In the genomic region with DNA sequence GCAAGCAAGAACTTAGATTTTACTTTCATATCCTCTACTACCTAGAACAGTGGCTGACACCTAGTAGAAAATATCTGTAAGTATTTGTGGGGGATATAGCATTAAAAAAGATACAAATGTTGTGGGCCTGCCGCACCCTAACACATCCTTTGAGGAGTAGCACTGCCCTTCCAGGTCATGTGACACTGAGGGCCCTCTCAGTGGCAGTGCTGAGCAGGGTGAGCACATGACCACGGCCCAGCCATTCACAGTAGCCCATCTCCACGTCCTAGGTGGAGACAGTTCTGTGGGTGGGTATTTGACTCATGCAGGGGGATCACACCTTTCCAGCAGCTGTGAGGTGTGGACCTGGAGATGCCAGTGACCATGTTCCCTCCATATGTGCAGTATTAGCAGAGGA, we compare ENCODE assay signal across 4 cellular contexts.
TF ChIP-seq lines count a peak whose summit lies in the region.

No MANE protein-coding gene starts in this region.

TF ChIP-seq in SK-N-SH, 30 proteins besides CTCF, POLR2A, EP300 and RAD21:
- TF ChIP-seq USF1 (IDR thresholded peaks at IDR 0.05; ENCODE audit: borderline replicate concordance, low read depth): peak; percentile 39; the same call in 1 of the 2 replicates
- TF ChIP-seq, protein P1, sequence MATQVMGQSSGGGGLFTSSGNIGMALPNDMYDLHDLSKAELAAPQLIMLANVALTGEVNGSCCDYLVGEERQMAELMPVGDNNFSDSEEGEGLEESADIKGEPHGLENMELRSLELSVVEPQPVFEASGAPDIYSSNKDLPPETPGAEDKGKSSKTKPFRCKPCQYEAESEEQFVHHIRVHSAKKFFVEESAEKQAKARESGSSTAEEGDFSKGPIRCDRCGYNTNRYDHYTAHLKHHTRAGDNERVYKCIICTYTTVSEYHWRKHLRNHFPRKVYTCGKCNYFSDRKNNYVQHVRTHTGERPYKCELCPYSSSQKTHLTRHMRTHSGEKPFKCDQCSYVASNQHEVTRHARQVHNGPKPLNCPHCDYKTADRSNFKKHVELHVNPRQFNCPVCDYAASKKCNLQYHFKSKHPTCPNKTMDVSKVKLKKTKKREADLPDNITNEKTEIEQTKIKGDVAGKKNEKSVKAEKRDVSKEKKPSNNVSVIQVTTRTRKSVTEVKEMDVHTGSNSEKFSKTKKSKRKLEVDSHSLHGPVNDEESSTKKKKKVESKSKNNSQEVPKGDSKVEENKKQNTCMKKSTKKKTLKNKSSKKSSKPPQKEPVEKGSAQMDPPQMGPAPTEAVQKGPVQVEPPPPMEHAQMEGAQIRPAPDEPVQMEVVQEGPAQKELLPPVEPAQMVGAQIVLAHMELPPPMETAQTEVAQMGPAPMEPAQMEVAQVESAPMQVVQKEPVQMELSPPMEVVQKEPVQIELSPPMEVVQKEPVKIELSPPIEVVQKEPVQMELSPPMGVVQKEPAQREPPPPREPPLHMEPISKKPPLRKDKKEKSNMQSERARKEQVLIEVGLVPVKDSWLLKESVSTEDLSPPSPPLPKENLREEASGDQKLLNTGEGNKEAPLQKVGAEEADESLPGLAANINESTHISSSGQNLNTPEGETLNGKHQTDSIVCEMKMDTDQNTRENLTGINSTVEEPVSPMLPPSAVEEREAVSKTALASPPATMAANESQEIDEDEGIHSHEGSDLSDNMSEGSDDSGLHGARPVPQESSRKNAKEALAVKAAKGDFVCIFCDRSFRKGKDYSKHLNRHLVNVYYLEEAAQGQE (IDR thresholded peaks at IDR 0.05; ENCODE audit: low read depth, low read length): no peak
- TF ChIP-seq JUND (IDR thresholded peaks at IDR 0.05): no peak

TF ChIP-seq in SK-N-SH treated with all-trans-retinoic acid at 6 μM for 48 hours, 23 proteins besides CTCF, POLR2A, EP300 and RAD21:
- TF ChIP-seq, protein P2, sequence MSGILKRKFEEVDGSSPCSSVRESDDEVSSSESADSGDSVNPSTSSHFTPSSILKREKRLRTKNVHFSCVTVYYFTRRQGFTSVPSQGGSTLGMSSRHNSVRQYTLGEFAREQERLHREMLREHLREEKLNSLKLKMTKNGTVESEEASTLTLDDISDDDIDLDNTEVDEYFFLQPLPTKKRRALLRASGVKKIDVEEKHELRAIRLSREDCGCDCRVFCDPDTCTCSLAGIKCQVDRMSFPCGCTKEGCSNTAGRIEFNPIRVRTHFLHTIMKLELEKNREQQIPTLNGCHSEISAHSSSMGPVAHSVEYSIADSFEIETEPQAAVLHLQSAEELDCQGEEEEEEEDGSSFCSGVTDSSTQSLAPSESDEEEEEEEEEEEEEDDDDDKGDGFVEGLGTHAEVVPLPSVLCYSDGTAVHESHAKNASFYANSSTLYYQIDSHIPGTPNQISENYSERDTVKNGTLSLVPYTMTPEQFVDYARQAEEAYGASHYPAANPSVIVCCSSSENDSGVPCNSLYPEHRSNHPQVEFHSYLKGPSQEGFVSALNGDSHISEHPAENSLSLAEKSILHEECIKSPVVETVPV (CRISPR knock-in tag; IDR thresholded peaks at IDR 0.05): no peak
- TF ChIP-seq ZFP3 (CRISPR knock-in tag; IDR thresholded peaks at IDR 0.05) (no peak), ZFP30 (CRISPR knock-in tag; IDR thresholded peaks at IDR 0.05) (no peak), TSHZ2 (CRISPR knock-in tag; IDR thresholded peaks at IDR 0.05) (no peak), GLIS3 (CRISPR knock-in tag; IDR thresholded peaks at IDR 0.05) (no peak)
- TF ChIP-seq, protein P3, sequence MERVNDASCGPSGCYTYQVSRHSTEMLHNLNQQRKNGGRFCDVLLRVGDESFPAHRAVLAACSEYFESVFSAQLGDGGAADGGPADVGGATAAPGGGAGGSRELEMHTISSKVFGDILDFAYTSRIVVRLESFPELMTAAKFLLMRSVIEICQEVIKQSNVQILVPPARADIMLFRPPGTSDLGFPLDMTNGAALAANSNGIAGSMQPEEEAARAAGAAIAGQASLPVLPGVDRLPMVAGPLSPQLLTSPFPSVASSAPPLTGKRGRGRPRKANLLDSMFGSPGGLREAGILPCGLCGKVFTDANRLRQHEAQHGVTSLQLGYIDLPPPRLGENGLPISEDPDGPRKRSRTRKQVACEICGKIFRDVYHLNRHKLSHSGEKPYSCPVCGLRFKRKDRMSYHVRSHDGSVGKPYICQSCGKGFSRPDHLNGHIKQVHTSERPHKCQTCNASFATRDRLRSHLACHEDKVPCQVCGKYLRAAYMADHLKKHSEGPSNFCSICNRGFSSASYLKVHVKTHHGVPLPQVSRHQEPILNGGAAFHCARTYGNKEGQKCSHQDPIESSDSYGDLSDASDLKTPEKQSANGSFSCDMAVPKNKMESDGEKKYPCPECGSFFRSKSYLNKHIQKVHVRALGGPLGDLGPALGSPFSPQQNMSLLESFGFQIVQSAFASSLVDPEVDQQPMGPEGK (CRISPR knock-in tag; IDR thresholded peaks at IDR 0.05; ENCODE audit: borderline replicate concordance): no peak

TF ChIP-seq in IMR-90, 13 proteins besides CTCF, POLR2A, EP300 and RAD21:
- TF ChIP-seq BHLHE40 (IDR thresholded peaks at IDR 0.05; ENCODE audit: low read depth, low read length): no peak
- TF ChIP-seq, protein P4, sequence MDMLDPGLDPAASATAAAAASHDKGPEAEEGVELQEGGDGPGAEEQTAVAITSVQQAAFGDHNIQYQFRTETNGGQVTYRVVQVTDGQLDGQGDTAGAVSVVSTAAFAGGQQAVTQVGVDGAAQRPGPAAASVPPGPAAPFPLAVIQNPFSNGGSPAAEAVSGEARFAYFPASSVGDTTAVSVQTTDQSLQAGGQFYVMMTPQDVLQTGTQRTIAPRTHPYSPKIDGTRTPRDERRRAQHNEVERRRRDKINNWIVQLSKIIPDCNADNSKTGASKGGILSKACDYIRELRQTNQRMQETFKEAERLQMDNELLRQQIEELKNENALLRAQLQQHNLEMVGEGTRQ (IDR thresholded peaks at IDR 0.05; ENCODE audit: low read depth, low read length): 0 out of 2 replicates have a peak, but pooled peaks have one; percentile 22
TF ChIP-seq in IMR-90: peak in this region for 1.

TF ChIP-seq in K562, 482 proteins besides CTCF, POLR2A, EP300 and RAD21 (continues in another document):
- TF ChIP-seq PHF21A (IDR thresholded peaks at IDR 0.05; ENCODE audit: borderline replicate concordance, low read depth) (no peak), STAT5B (CRISPR knock-in tag; IDR thresholded peaks at IDR 0.05) (no peak), POLR2H (tag; IDR thresholded peaks at IDR 0.05; ENCODE audit: low read depth) (no peak), HDAC3 (IDR thresholded peaks at IDR 0.05; ENCODE audit: borderline replicate concordance, partially characterized antibody) (no peak), ZBED1 (IDR thresholded peaks at IDR 0.05) (no peak), NFATC3 (IDR thresholded peaks at IDR 0.05) (no peak), POU5F1 (IDR thresholded peaks at IDR 0.05; ENCODE audit: borderline replicate concordance, low read depth, low read length, partially characterized antibody) (no peak), ZFPM2 (CRISPR knock-in tag; IDR thresholded peaks at IDR 0.05) (no peak), SPI1 (IDR thresholded peaks at IDR 0.05; ENCODE audit: borderline replicate concordance, low read depth, low read length) (no peak), SMARCA5 (IDR thresholded peaks at IDR 0.05) (no peak), ZNF511 (CRISPR knock-in tag; IDR thresholded peaks at IDR 0.05) (no peak), PCBP2 (IDR thresholded peaks at IDR 0.05; ENCODE audit: low read depth, low read length, poor library complexity, severe bottlenecking) (no peak), HEY1 (CRISPR knock-in tag; IDR thresholded peaks at IDR 0.05; ENCODE audit: borderline replicate concordance) (no peak), ZNF778 (CRISPR knock-in tag; IDR thresholded peaks at IDR 0.05) (no peak), RAD51 (IDR thresholded peaks at IDR 0.05; ENCODE audit: borderline replicate concordance, low read depth) (peak; percentile 87), ZNF584 (CRISPR knock-in tag; IDR thresholded peaks at IDR 0.05; ENCODE audit: low read depth) (no peak), SREBF1 (IDR thresholded peaks at IDR 0.05; ENCODE audit: borderline replicate concordance, low read depth, low read length) (no peak), HOMEZ (CRISPR knock-in tag; IDR thresholded peaks at IDR 0.05) (no peak), CBFA2T2 (conservative IDR thresholded peaks at IDR 0.05) (peak; percentile 48), ZNF444 (CRISPR knock-in tag; IDR thresholded peaks at IDR 0.05) (no peak), USF1 (CRISPR knock-in tag; IDR thresholded peaks at IDR 0.05) (peak; percentile 81), THRA (IDR thresholded peaks at IDR 0.05) (no peak), TOE1 (IDR thresholded peaks at IDR 0.05; ENCODE audit: borderline replicate concordance) (peak; percentile 59; the same call in 1 of the 2 replicates), TOE1 (CRISPR knock-in tag; IDR thresholded peaks at IDR 0.05; ENCODE audit: borderline replicate concordance, low read depth) (no peak), ZNF24 (IDR thresholded peaks at IDR 0.05) (no peak), ARID1B (IDR thresholded peaks at IDR 0.05) (no peak), SMAD4 (CRISPR knock-in tag; conservative IDR thresholded peaks at IDR 0.05) (no peak), ARID2 (IDR thresholded peaks at IDR 0.05) (no peak), L3MBTL2 (IDR thresholded peaks at IDR 0.05) (no peak), ZKSCAN8 (CRISPR knock-in tag; IDR thresholded peaks at IDR 0.05) (no peak)
- TF ChIP-seq, protein P5, sequence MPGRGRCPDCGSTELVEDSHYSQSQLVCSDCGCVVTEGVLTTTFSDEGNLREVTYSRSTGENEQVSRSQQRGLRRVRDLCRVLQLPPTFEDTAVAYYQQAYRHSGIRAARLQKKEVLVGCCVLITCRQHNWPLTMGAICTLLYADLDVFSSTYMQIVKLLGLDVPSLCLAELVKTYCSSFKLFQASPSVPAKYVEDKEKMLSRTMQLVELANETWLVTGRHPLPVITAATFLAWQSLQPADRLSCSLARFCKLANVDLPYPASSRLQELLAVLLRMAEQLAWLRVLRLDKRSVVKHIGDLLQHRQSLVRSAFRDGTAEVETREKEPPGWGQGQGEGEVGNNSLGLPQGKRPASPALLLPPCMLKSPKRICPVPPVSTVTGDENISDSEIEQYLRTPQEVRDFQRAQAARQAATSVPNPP (IDR thresholded peaks at IDR 0.05; ENCODE audit: borderline replicate concordance, insufficient read depth, insufficient read length): no peak
- TF ChIP-seq, protein P6, sequence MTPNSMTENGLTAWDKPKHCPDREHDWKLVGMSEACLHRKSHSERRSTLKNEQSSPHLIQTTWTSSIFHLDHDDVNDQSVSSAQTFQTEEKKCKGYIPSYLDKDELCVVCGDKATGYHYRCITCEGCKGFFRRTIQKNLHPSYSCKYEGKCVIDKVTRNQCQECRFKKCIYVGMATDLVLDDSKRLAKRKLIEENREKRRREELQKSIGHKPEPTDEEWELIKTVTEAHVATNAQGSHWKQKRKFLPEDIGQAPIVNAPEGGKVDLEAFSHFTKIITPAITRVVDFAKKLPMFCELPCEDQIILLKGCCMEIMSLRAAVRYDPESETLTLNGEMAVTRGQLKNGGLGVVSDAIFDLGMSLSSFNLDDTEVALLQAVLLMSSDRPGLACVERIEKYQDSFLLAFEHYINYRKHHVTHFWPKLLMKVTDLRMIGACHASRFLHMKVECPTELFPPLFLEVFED (CRISPR knock-in tag; conservative IDR thresholded peaks at IDR 0.05): no peak
- TF ChIP-seq, protein P7, sequence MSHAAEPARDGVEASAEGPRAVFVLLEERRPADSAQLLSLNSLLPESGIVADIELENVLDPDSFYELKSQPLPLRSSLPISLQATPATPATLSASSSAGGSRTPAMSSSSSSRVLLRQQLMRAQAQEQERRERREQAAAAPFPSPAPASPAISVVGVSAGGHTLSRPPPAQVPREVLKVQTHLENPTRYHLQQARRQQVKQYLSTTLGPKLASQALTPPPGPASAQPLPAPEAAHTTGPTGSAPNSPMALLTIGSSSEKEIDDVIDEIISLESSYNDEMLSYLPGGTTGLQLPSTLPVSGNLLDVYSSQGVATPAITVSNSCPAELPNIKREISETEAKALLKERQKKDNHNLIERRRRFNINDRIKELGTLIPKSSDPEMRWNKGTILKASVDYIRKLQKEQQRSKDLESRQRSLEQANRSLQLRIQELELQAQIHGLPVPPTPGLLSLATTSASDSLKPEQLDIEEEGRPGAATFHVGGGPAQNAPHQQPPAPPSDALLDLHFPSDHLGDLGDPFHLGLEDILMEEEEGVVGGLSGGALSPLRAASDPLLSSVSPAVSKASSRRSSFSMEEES (CRISPR knock-in tag; IDR thresholded peaks at IDR 0.05): peak; percentile 86
- TF ChIP-seq, protein P4 (CRISPR knock-in tag; IDR thresholded peaks at IDR 0.05): peak; percentile 86
